ENCODE assay signal across 32 cellular contexts in genomic region chr12:14694145-14694544, GRCh38. TPM values are rescaled to one million over a fixed set of nuclear protein-coding genes. Genes with fewer than 3 reads are reported as not detected.
"Had no signal": no experiment of that assay in that cellular context is flagged by ENCODE, and none has a peak within 500 bp of the region (broad histone marks: within the 10 kb centered on the region; RNA-seq: fewer than 3 reads in every experiment).

No MANE protein-coding gene starts in this region.

- H3K27ac ChIP-seq: ascending aorta, cardiac muscle cell, SJSA1, WERI-Rb-1 had no signal

- H3K9ac ChIP-seq: SK-N-SH had no signal

- H3K36me3 ChIP-seq: ascending aorta, cardiac muscle cell, MG63, Peyer's patch, SJSA1, WERI-Rb-1 had no signal

- H3K4me1 Mint-ChIP-seq: activated CD4-positive, alpha-beta T cell treated with anti-CD3 and anti-CD28 coated beads for 36 hours; activated CD4-positive, alpha-beta T cell treated with anti-CD3 and anti-CD28 coated beads, Interleukin-2, amount 10 ng/mL, durations not matched to agents 7 days and 5 days; activated naive CD4-positive, alpha-beta T cell treated with anti-CD3 and anti-CD28 coated beads, Interleukin-2, amount 50 U/mL, for 24 hours; activated naive CD8-positive, alpha-beta T cell treated with anti-CD3 and anti-CD28 coated beads, Interleukin-2, amount 10 ng/mL, durations not matched to agents 7 days and 5 days had no signal

- H3K9me3 ChIP-seq: ascending aorta, MG63, Peyer's patch, SJSA1, SK-N-SH had no signal

- H3K4me3 ChIP-seq: ascending aorta, cardiac muscle cell, MG63, SJSA1 had no signal

- H3K27me3 ChIP-seq: ascending aorta, cardiac muscle cell, MG63, Peyer's patch, SJSA1 had no signal

- H3K4me3 Mint-ChIP-seq: activated CD4-positive, alpha-beta T cell treated with anti-CD3 and anti-CD28 coated beads for 36 hours; activated CD4-positive, alpha-beta T cell treated with anti-CD3 and anti-CD28 coated beads, Interleukin-2, amount 10 ng/mL, durations not matched to agents 7 days and 5 days; activated CD8-positive, alpha-beta T cell treated with anti-CD3 and anti-CD28 coated beads, Interleukin-2, amount 10 ng/mL, durations not matched to agents 7 days and 5 days; activated naive CD4-positive, alpha-beta T cell treated with anti-CD3 and anti-CD28 coated beads, Interleukin-2, amount 50 U/mL, for 24 hours; activated naive CD8-positive, alpha-beta T cell treated with anti-CD3 and anti-CD28 coated beads, Interleukin-2, amount 10 ng/mL, durations not matched to agents 7 days and 5 days; activated T-cell treated with anti-CD3 and anti-CD28 coated beads, Interleukin-2, amount 50 U/mL, for 24 hours had no signal

- H3K4me1 ChIP-seq: ascending aorta, Peyer's patch, SJSA1 had no signal

- H3K27ac Mint-ChIP-seq: activated CD4-positive, alpha-beta T cell treated with anti-CD3 and anti-CD28 coated beads for 36 hours; activated CD4-positive, alpha-beta T cell treated with anti-CD3 and anti-CD28 coated beads, Interleukin-2, amount 10 ng/mL, durations not matched to agents 7 days and 5 days; activated CD8-positive, alpha-beta T cell treated with anti-CD3 and anti-CD28 coated beads, Interleukin-2, amount 10 ng/mL, durations not matched to agents 7 days and 5 days; activated naive CD4-positive, alpha-beta T cell treated with anti-CD3 and anti-CD28 coated beads, Interleukin-2, amount 50 U/mL, for 24 hours; activated naive CD8-positive, alpha-beta T cell treated with anti-CD3 and anti-CD28 coated beads, Interleukin-2, amount 10 ng/mL, durations not matched to agents 7 days and 5 days; activated T-cell treated with anti-CD3 and anti-CD28 coated beads, Interleukin-2, amount 50 U/mL, for 24 hours; activated T-helper 2 cell treated with anti-CD3 and anti-CD28 coated beads, Interferon-gamma antibody, Interleukin-2, Interleukin-4, amounts not matched to agents 10 μg/mL and 5 μg/mL and 100 μg/mL, durations not matched to agents 14 hours and 24 hours and 36 hours had no signal

- H3K4me2 ChIP-seq: SK-N-SH had no signal

- DNase-seq: activated CD4-positive, alpha-beta T cell treated with anti-CD3 and anti-CD28 coated beads for 36 hours; activated CD4-positive, alpha-beta T cell treated with anti-CD3 and anti-CD28 coated beads, Interleukin-2, amount 10 ng/mL, durations not matched to agents 7 days and 5 days; activated CD4-positive, alpha-beta T cell treated with anti-CD3 and anti-CD28 coated beads, Interleukin-2, amount 50 U/mL, for 48 hours; activated CD8-positive, alpha-beta T cell treated with anti-CD3 and anti-CD28 coated beads, Interleukin-2, amount 10 ng/mL, durations not matched to agents 7 days and 5 days; activated gamma-delta T cell; activated naive CD4-positive, alpha-beta T cell treated with Interleukin-2 at 50 U/mL for 16 hours; activated naive CD8-positive, alpha-beta T cell treated with anti-CD3 and anti-CD28 coated beads, Interleukin-2, amount 10 ng/mL, durations not matched to agents 7 days and 5 days; activated T-cell treated with anti-CD3 and anti-CD28 coated beads, Interleukin-2, amount 50 U/mL, for 24 hours; amygdala; Kasumi-1; KG1; MG63; NCI-H1092; NCI-H1436 treated with DMSO at 0.1 percent for 48 hours; NCI-H1694 treated with DMSO at 0.1 percent for 48 hours; NCI-H2029; NCI-H345; NCI-H524 treated with DMSO at 0.1 percent for 48 hours; Peyer's patch; RPMI8226; SHP77 treated with DMSO at 0.1 percent for 48 hours; SK-N-SH; T-helper 1 cell; T-helper 2 cell; T-helper 9 cell; WERI-Rb-1 had no signal

- H3K9me3 Mint-ChIP-seq: activated CD4-positive, alpha-beta T cell treated with anti-CD3 and anti-CD28 coated beads, Interleukin-2, amount 10 ng/mL, durations not matched to agents 7 days and 5 days; activated naive CD4-positive, alpha-beta T cell treated with anti-CD3 and anti-CD28 coated beads, Interleukin-2, amount 50 U/mL, for 24 hours; activated naive CD8-positive, alpha-beta T cell treated with anti-CD3 and anti-CD28 coated beads, Interleukin-2, amount 10 ng/mL, durations not matched to agents 7 days and 5 days; activated T-cell treated with anti-CD3 and anti-CD28 coated beads, Interleukin-2, amount 50 U/mL, for 24 hours; activated T-helper 2 cell treated with anti-CD3 and anti-CD28 coated beads, Interferon-gamma antibody, Interleukin-2, Interleukin-4, amounts not matched to agents 10 μg/mL and 5 μg/mL and 100 μg/mL, durations not matched to agents 14 hours and 24 hours and 36 hours had no signal

- ATAC-seq: activated CD4-positive, alpha-beta T cell treated with anti-CD3 and anti-CD28 coated beads for 36 hours; activated CD8-positive, alpha-beta T cell treated with anti-CD3 and anti-CD28 coated beads, Interleukin-2, amount 10 ng/mL, durations not matched to agents 7 days and 5 days had no signal

- H3K36me3 Mint-ChIP-seq: activated naive CD4-positive, alpha-beta T cell treated with anti-CD3 and anti-CD28 coated beads, Interleukin-2, amount 50 U/mL, for 24 hours; activated naive CD8-positive, alpha-beta T cell treated with anti-CD3 and anti-CD28 coated beads, Interleukin-2, amount 10 ng/mL, durations not matched to agents 7 days and 5 days had no signal

RNA-seq across cellular contexts. Expression of gene GUCY2C, which starts 2.3 kb away (rescaled TPM):
- total RNA-seq: activated CD4-positive, alpha-beta T cell treated with anti-CD3 and anti-CD28 coated beads for 36 hours; activated CD4-positive, alpha-beta T cell treated with anti-CD3 and anti-CD28 coated beads, Interleukin-2, amount 10 ng/mL, durations not matched to agents 7 days and 5 days; activated CD8-positive, alpha-beta T cell treated with anti-CD3 and anti-CD28 coated beads, Interleukin-2, amount 10 ng/mL, durations not matched to agents 7 days and 5 days; activated naive CD8-positive, alpha-beta T cell treated with anti-CD3 and anti-CD28 coated beads, Interleukin-2, amount 10 ng/mL, durations not matched to agents 7 days and 5 days; activated T-helper 2 cell treated with anti-CD3 and anti-CD28 coated beads, Interferon-gamma antibody, Interleukin-2, Interleukin-4, amounts not matched to agents 10 μg/mL and 5 μg/mL and 100 μg/mL, durations not matched to agents 14 hours and 24 hours and 36 hours; ascending aorta; cardiac muscle cell; NCI-H460; SJSA1 had no signal
- polyA plus RNA-seq: SK-N-SH had no signal
